Comparison of ENCODE assay signal across 19 cellular contexts in the genomic region with DNA sequence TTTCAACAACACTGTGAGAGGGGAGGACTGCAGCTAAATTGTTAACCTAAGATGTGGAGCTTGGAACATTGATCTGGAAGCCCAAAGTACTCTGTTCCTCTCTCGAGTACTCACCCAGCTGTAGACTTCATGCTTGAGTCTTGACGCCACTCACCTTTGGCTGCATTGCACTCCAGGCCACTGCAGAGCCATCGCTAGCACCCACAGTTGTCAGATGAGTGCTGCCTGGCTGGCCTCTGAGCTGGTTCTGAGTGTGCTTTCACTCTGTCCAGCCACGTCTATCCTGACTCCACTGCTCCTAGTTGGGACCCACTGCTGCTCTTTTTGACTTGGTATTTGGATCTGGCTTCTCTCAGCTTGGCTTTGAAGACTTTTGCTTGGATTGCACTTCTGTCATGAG.
DNase-seq lines count a peak whose midpoint lies in the region; ATAC-seq, FAIRE-seq and TF ChIP-seq lines count a peak whose summit lies in the region.
"Had no signal": no experiment of that assay in that cellular context is flagged by ENCODE, and none has a peak within 500 bp of the region (broad histone marks: within the 10 kb centered on the region; RNA-seq: fewer than 3 reads in every experiment).

No MANE protein-coding gene starts in this region.

- no peaks in the 10 kb centered on the region for H3K79me2 ChIP-seq in HepG2 (ENCODE audit: insufficient read depth, low read length)

- H2BK15ac ChIP-seq in neuronal stem cell (ENCODE audit: low read length) = no peak overlapping the region

- H3K4me3 ChIP-seq in HepG2 (replicated peaks in 1 of 3; ENCODE audit: insufficient read depth in 1 of 3, low read depth in 2 of 3, low read length in 3 of 3) (no peak overlapping the region), right lobe of liver (no peak overlapping the region), neuronal stem cell (ENCODE audit: low read length in 2 of 2) (no peak overlapping the region), upper lobe of right lung (no peak overlapping the region)

- H3K23ac ChIP-seq in neuronal stem cell (ENCODE audit: low read depth, low read length, poor library complexity) = no peak overlapping the region

- FAIRE-seq in HepG2 (lab: Jason Lieb, UNC) = no peak
- FAIRE-seq: GM12891, GM18507 had no signal

- H3K36me3 ChIP-seq in HepG2 (replicated peaks in 1 of 2; ENCODE audit: control insufficient read depth in 1 of 2, insufficient read depth in 2 of 2, low read length in 2 of 2) (no peaks in the 10 kb centered on the region), right lobe of liver (no peaks in the 10 kb centered on the region), neuronal stem cell (replicated peaks in 1 of 2; ENCODE audit: control insufficient read depth in 2 of 2, insufficient read depth in 2 of 2, low read length in 2 of 2) (no peaks in the 10 kb centered on the region), upper lobe of right lung (no peaks in the 10 kb centered on the region)

- no peak for DNase-seq in HepG2 (ENCODE audit: low spot score)
- no peak for DNase-seq in right lobe of liver
- DNase-seq in neuronal stem cell (ENCODE audit: low spot score) = no peak
- no peak for DNase-seq in upper lobe of right lung
- DNase-seq in activated naive CD4-positive, alpha-beta T cell treated with Interleukin-2 at 50 U/mL for 16 hours = no peak
- DNase-seq in HuH-7 (ENCODE audit: low spot score) = no peak
- DNase-seq: 8988T; C1 segment of cervical spinal cord; Calu3; CD4-positive, alpha-beta memory T cell; COR-L47; DMS53; DMS79 treated with DMSO at 0.1 percent for 48 hours; GF-D8; GOT3; H7; HCEC 1CT had no signal

- TF ChIP-seq CTCF in HepG2 (CRISPR knock-in tag; IDR thresholded peaks at IDR 0.05) (no peak), right lobe of liver (IDR thresholded peaks at IDR 0.05) (no peak), upper lobe of right lung (IDR thresholded peaks at IDR 0.05) (no peak)

- no peak overlapping the region for H3K4ac ChIP-seq in neuronal stem cell (ENCODE audit: low read length)

- no TSS peak for BruUV-seq in HepG2 (replicated peaks; lab: Mats Ljungman, UMichigan)

- POLR2A ChIA-PET in HepG2 (lab: Yijun Ruan, JAX) = no interaction called here

- ATAC-seq in HepG2 (0 out of 3 replicates have a peak, but pooled peaks have one; percentile 30), right lobe of liver (no peak), upper lobe of right lung (peak; percentile 37)

- H4K20me1 ChIP-seq in HepG2 (ENCODE audit: insufficient read depth, low read length) = no peaks in the 10 kb centered on the region

- no peak for TF ChIP-seq POLR2A in HepG2 (IDR thresholded peaks at IDR 0.05; ENCODE audit: insufficient read depth in 1 of 2, low read depth in 2 of 2, low read length in 2 of 2)
- TF ChIP-seq POLR2A in right lobe of liver (IDR thresholded peaks at IDR 0.05) = no peak

- H3K27me3 ChIP-seq in HepG2 (ENCODE audit: control insufficient read depth in 1 of 2, insufficient read depth in 2 of 2, low read length in 2 of 2) = no peaks in the 10 kb centered on the region
- no peaks in the 10 kb centered on the region for H3K27me3 ChIP-seq in right lobe of liver
- peaks cover 0 to 3% (median 0%) of the 10 kb centered on the region in 3 experiments for H3K27me3 ChIP-seq in neuronal stem cell (ENCODE audit: control insufficient read depth in 3 of 3, insufficient read depth in 3 of 3, low read depth in 1 of 3, low read length in 3 of 3)
- no peaks in the 10 kb centered on the region for H3K27me3 ChIP-seq in upper lobe of right lung

- H2BK12ac ChIP-seq in neuronal stem cell (ENCODE audit: low read length) = no peak overlapping the region

- H4K8ac ChIP-seq in neuronal stem cell (ENCODE audit: low read depth, low read length) = no peak overlapping the region

- no peak overlapping the region for H2BK5ac ChIP-seq in neuronal stem cell (ENCODE audit: low read length)

- H3K79me1 ChIP-seq in neuronal stem cell (ENCODE audit: low read depth, low read length) = peaks cover 2% of the 10 kb centered on the region

- H3K27ac ChIP-seq in HepG2 (ENCODE audit: extremely low read length, insufficient read depth, low read length) (no peak overlapping the region), right lobe of liver (no peak overlapping the region), neuronal stem cell (replicated peaks; ENCODE audit: low read length) (no peak overlapping the region), upper lobe of right lung (no peak overlapping the region)

- no peak overlapping the region for H2AK5ac ChIP-seq in neuronal stem cell (ENCODE audit: low read depth, low read length)

- TF ChIP-seq EP300 in HepG2 (IDR thresholded peaks at IDR 0.05; ENCODE audit: low read depth in 2 of 2, low read length in 2 of 2) = no peak
- no peak for TF ChIP-seq EP300 in HepG2 (CRISPR knock-in tag; IDR thresholded peaks at IDR 0.05; ENCODE audit: borderline replicate concordance)

- no peak for TF ChIP-seq RAD21 in HepG2 (CRISPR knock-in tag; IDR thresholded peaks at IDR 0.05)

- CTCF ChIA-PET in HepG2 (lab: Yijun Ruan, JAX; ENCODE audit: low intra/inter-chr PET ratio, low total read pairs) = no interaction called here

- 7% methylated on average over 4 of the region's 4 CpGs for WGBS in HepG2 (ENCODE audit: low lambda C conversion rate)
- 36% methylated on average over 3 of the region's 4 CpGs for WGBS in right lobe of liver (ENCODE audit: insufficient coverage, low coverage, low lambda C conversion rate, missing lambda C conversion rate)
- WGBS in neuronal stem cell (ENCODE audit: extremely low coverage in 2 of 2, insufficient read length in 2 of 2, insufficient replicate concordance in 1 of 2), 2 donors = no CpG with 5 or more reads among the region's 4 CpGs

- no peak overlapping the region for H2BK120ac ChIP-seq in neuronal stem cell (ENCODE audit: low read depth, low read length)

- peak overlapping the region; percentile 31 for H3K18ac ChIP-seq in neuronal stem cell (ENCODE audit: low read length)

- H3K4me1 ChIP-seq in HepG2 (ENCODE audit: insufficient read depth, low read length) (no peaks in the 10 kb centered on the region), right lobe of liver (no peaks in the 10 kb centered on the region), neuronal stem cell (ENCODE audit: control insufficient read depth in 2 of 2, insufficient read depth in 1 of 2, low read depth in 1 of 2, low read length in 2 of 2) (peaks cover 0 to 5% of the 10 kb centered on the region in 2 donors), upper lobe of right lung (no peaks in the 10 kb centered on the region)

- peak overlapping the region; percentile 77 for H3K14ac ChIP-seq in neuronal stem cell (ENCODE audit: low read length)

- intact Hi-C loops in HepG2 (cut with micrococcal nuclease; ENCODE audit: unreplicated experiment) (no loop called here), right lobe of liver (cut with DNase I) (no loop called here), upper lobe of right lung (cut with DNase I) (no loop called here)

- H3K4me2 ChIP-seq in HepG2 (ENCODE audit: low read depth, low read length) (no peak overlapping the region), neuronal stem cell (ENCODE audit: insufficient read depth, low read length, poor library complexity, severe bottlenecking) (no peak overlapping the region)

- H4K91ac ChIP-seq in neuronal stem cell (ENCODE audit: low read depth, low read length, poor library complexity) = no peak overlapping the region

- H3K9me3 ChIP-seq in HepG2 (ENCODE audit: low read length) = no peaks in the 10 kb centered on the region; the same call in 1 of the 2 replicates
- H3K9me3 ChIP-seq in right lobe of liver = no peaks in the 10 kb centered on the region
- peaks cover 0 to 1% of the 10 kb centered on the region in 2 donors for H3K9me3 ChIP-seq in neuronal stem cell (replicated peaks in 1 of 2; ENCODE audit: control insufficient read depth in 2 of 2, insufficient read depth in 1 of 2, low read depth in 1 of 2, low read length in 2 of 2)
- no peaks in the 10 kb centered on the region for H3K9me3 ChIP-seq in upper lobe of right lung

- no peak overlapping the region for H3K9ac ChIP-seq in HepG2 (ENCODE audit: insufficient read depth, low read depth, low read length)
- no peak overlapping the region for H3K9ac ChIP-seq in neuronal stem cell (ENCODE audit: low read depth, low read length, poor library complexity)

- H2AFZ ChIP-seq in HepG2 (ENCODE audit: low read length) = no peak overlapping the region
- no peak overlapping the region for H2AFZ ChIP-seq in neuronal stem cell (ENCODE audit: low read length)

- in situ Hi-C loops in HepG2 (cut with HindIII; ENCODE audit: extremely low pct_ligation_motif_present, low pct_unique_long_range_greater_than_20kb) = no loop called here

TF ChIP-seq in HepG2, 621 proteins besides CTCF, POLR2A, EP300 and RAD21 (continues in another document):
- TF ChIP-seq SP4 (CRISPR knock-in tag; IDR thresholded peaks at IDR 0.05) = no peak
- no peak for TF ChIP-seq ZNF33B (CRISPR knock-in tag; IDR thresholded peaks at IDR 0.05)
- no peak for TF ChIP-seq TEAD3 (CRISPR knock-in tag; optimal IDR thresholded peaks at IDR 0.05; ENCODE audit: borderline replicate concordance)
- TF ChIP-seq SNAI1 (CRISPR knock-in tag; IDR thresholded peaks at IDR 0.05; ENCODE audit: borderline replicate concordance) = no peak
- no peak for TF ChIP-seq PHF8 (CRISPR knock-in tag; IDR thresholded peaks at IDR 0.05)
- TF ChIP-seq ZNF24 (IDR thresholded peaks at IDR 0.05) = no peak
- TF ChIP-seq, protein P1, sequence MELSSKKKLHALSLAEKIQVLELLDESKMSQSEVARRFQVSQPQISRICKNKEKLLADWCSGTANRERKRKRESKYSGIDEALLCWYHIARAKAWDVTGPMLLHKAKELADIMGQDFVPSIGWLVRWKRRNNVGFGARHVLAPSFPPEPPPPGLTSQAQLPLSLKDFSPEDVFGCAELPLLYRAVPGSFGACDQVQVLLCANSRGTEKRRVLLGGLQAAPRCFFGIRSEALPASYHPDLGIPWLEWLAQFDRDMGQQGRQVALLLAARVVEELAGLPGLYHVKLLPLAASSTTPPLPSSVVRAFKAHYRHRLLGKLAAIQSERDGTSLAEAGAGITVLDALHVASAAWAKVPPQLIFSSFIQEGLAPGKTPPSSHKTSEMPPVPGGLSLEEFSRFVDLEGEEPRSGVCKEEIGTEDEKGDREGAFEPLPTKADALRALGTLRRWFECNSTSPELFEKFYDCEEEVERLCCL (CRISPR knock-in tag; IDR thresholded peaks at IDR 0.05; ENCODE audit: borderline replicate concordance) = no peak
- no peak for TF ChIP-seq PCBP1 (IDR thresholded peaks at IDR 0.05; ENCODE audit: borderline replicate concordance, low read depth, low read length)
- TF ChIP-seq ZNF10 (CRISPR knock-in tag; IDR thresholded peaks at IDR 0.05; ENCODE audit: borderline replicate concordance, low read depth) = no peak
- TF ChIP-seq HOXD1 (CRISPR knock-in tag; IDR thresholded peaks at IDR 0.05) = no peak
- TF ChIP-seq ZNF382 (CRISPR knock-in tag; IDR thresholded peaks at IDR 0.05; ENCODE audit: borderline replicate concordance) = no peak
- TF ChIP-seq KMT2A (CRISPR knock-in tag; IDR thresholded peaks at IDR 0.05) = no peak

Comparison
In these comparisons a context has a peak if more than half of its experiments do, and no peak if none do; other contexts are left out.
1. ATAC-seq: peak in HepG2 (single experiment) and upper lobe of right lung (single experiment); none in right lobe of liver (0 of 4).